ENCODE assay signal across 11 cellular contexts in the genomic region with DNA sequence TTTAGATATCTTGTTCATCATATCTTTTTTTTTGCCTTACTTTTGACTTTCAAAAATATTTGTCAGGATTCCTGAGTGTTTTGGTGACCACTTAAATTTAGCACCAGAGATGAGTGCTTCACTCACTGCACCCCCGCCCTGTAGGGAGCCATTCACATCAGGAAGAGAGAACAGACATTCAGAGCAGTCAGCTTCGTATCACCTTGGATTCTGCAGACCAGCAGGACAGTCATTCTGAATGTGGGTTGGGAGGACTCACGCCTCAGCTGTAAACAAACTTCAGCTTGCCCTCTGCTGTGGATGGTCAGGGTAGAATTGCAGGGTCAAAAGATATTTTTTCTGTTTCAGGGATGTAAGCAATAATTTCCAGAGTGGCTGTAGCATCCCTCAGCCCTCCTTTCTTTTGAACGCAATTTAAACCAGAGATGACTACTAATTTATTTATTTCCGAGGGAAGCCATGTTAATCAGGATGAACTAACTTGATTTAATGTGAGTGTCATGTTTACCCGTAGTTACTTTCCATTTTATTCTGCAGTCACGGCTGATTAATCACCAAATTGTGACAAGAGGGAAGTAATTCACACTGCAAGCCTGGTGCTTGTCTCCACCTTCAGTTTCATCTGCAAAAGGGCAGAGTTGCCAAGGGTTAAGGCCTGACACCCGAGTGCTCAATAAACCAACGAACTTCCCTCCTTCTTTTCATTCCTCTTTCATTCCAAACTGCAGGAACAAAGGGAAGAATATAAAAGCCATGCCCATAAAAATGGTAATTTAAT.
DNase-seq lines count a peak whose midpoint lies in the region; ATAC-seq, FAIRE-seq and TF ChIP-seq lines count a peak whose summit lies in the region.
"Had no signal": no experiment of that assay in that cellular context is flagged by ENCODE, and none has a peak within 500 bp of the region (broad histone marks: within the 10 kb centered on the region; RNA-seq: fewer than 3 reads in every experiment).

No MANE protein-coding gene starts in this region.

- peak overlapping the region; percentile 59; the same call in 1 of the 2 replicates for H2AFZ ChIP-seq in OCI-LY7 (ENCODE audit: low read length)

- H3K4me1 ChIP-seq in OCI-LY7 (ENCODE audit: insufficient read depth, low read length, poor library complexity, severe bottlenecking), result peaks cover 9% of the 10 kb centered on the region

- no peak overlapping the region for H3K27ac ChIP-seq in OCI-LY7 (ENCODE audit: low read depth, low read length, poor library complexity, severe bottlenecking)
- H3K27ac ChIP-seq: thoracic aorta had no signal

- peak; percentile 89 for FAIRE-seq in GM12892 (lab: Jason Lieb, UNC)
- FAIRE-seq: bronchial epithelial cell had no signal

- H3K36me3 ChIP-seq in OCI-LY7 (ENCODE audit: insufficient read depth, low read length), result no peaks in the 10 kb centered on the region
- H3K36me3 ChIP-seq: thoracic aorta had no signal

- no peak overlapping the region for H3K4me3 ChIP-seq in OCI-LY7 (ENCODE audit: low read depth, low read length, poor library complexity, severe bottlenecking)
- H3K4me3 ChIP-seq: thoracic aorta had no signal

- H3K9me3 ChIP-seq in OCI-LY7 (ENCODE audit: low read length), result no peaks in the 10 kb centered on the region
- H3K9me3 ChIP-seq: thoracic aorta had no signal

- DNase-seq in GM12892 (ENCODE audit: insufficient read length) (no peak), OCI-LY7 (ENCODE audit: low spot score) (peak; percentile 16), iPS-NIHi11 (ENCODE audit: low spot score) (no peak), EL (no peak)
- DNase-seq in activated CD8-positive, alpha-beta memory T cell treated with anti-CD3 and anti-CD28 coated beads, Interleukin-2, amount 50 U/mL, for 4 hours, result no peak
- DNase-seq: CD4-positive, CD25-positive, alpha-beta regulatory T cell had no signal

- CTCF ChIA-PET in OCI-LY7 (lab: Charles Lee; ENCODE audit: unreplicated experiment), result no interaction called here

- no peaks in the 10 kb centered on the region for H4K20me1 ChIP-seq in OCI-LY7 (ENCODE audit: insufficient read depth, low read length)

- TF ChIP-seq POLR2A in GM12892 (IDR thresholded peaks at IDR 0.05; ENCODE audit: low read depth, low read length), result no peak

- ATAC-seq in GM19452 (IDR thresholded peaks at IDR 0.05; ENCODE audit: unreplicated experiment) (peak; percentile 74), HG02981 (IDR thresholded peaks at IDR 0.05; ENCODE audit: unreplicated experiment) (peak; percentile 64)
- no peak for ATAC-seq in activated CD4-positive, CD25-positive, alpha-beta regulatory T cell treated with anti-CD3 and anti-CD28 coated beads, Interleukin-2, amount 50 U/mL, for 24 hours

- H3K9me2 ChIP-seq in OCI-LY7 (ENCODE audit: insufficient read depth, low read length), result no peaks in the 10 kb centered on the region

- no peak; the same call in 1 of the 2 replicates for TF ChIP-seq CTCF in OCI-LY7 (conservative IDR thresholded peaks at IDR 0.05; ENCODE audit: low read length)

- peak overlapping the region; percentile 21 for H3K4me2 ChIP-seq in OCI-LY7 (ENCODE audit: low read length)

- intact Hi-C loops in OCI-LY7 (cut with micrococcal nuclease; ENCODE audit: unreplicated experiment), result loop anchor here (1.0 kb wide), 1 partner anchor 180 kb away; no protein-coding TSS in a partner anchor

- H3K79me2 ChIP-seq in OCI-LY7 (ENCODE audit: insufficient read depth, low read depth, low read length), result no peaks in the 10 kb centered on the region

- POLR2A ChIA-PET in OCI-LY7 (lab: Charles Lee), result interaction anchor here (0.5 to 1.5 kb wide), 7 partner anchors 8 to 69 kb away, joined by 3 to 6 read pairs (median 3); no protein-coding TSS in a partner anchor

- BruUV-seq in OCI-LY7 (replicated peaks; lab: Mats Ljungman, UMichigan), result no TSS peak

Comparison
In these comparisons a context has a peak if more than half of its experiments do, and no peak if none do; other contexts are left out.
1. ATAC-seq: peak in GM19452 (single experiment) and HG02981 (single experiment); none in activated CD4-positive, CD25-positive, alpha-beta regulatory T cell treated with anti-CD3 and anti-CD28 coated beads, Interleukin-2, amount 50 U/mL, for 24 hours (0 of 2).